In the genomic region with DNA sequence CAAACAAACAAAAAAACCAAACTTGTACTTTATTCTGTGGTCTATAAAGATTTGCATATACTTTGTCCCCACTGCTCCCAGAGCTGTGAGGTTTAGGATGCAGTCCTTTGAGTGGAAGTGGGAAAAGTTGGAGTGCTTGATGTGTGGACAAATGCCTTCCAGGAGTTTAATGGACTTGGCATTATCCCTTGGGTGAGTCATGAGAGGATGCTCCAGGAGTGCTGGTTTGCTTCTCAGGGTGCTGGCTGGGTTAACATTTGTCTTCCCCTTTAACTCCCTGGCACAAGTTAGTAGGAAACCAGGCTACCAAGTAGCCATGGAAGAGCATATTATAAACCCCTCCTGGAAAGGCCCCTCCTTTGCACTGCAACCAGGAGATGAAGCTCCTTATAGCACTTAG, we compare ENCODE assay signal across 1 cellular context.
TF ChIP-seq lines count a peak whose summit lies in the region.

No MANE protein-coding gene starts in this region.

TF ChIP-seq in IMR-90, 13 proteins besides CTCF, POLR2A, EP300 and RAD21 (continued from another document):
- TF ChIP-seq CHD1 (IDR thresholded peaks at IDR 0.05; ENCODE audit: low read depth, low read length) = no peak
- no peak for TF ChIP-seq SMC3 (IDR thresholded peaks at IDR 0.05; ENCODE audit: low read depth, low read length)
- TF ChIP-seq NFE2L2 (IDR thresholded peaks at IDR 0.05; ENCODE audit: low read depth, low read length) = no peak
- no peak for TF ChIP-seq MXI1 (IDR thresholded peaks at IDR 0.05; ENCODE audit: borderline replicate concordance, low read depth, low read length)
- no peak for TF ChIP-seq RFX5 (IDR thresholded peaks at IDR 0.05; ENCODE audit: low read depth, low read length)
- TF ChIP-seq USF2 (IDR thresholded peaks at IDR 0.05; ENCODE audit: low read depth, low read length) = no peak
- no peak for TF ChIP-seq RCOR1 (IDR thresholded peaks at IDR 0.05; ENCODE audit: insufficient replicate concordance, low read length)
- no peak for TF ChIP-seq MAZ (IDR thresholded peaks at IDR 0.05; ENCODE audit: borderline replicate concordance, low read depth, low read length)
- no peak for TF ChIP-seq CEBPB (IDR thresholded peaks at IDR 0.05; ENCODE audit: low read depth, low read length)
- TF ChIP-seq BHLHE40 (IDR thresholded peaks at IDR 0.05; ENCODE audit: low read depth, low read length) = no peak
- no peak for TF ChIP-seq MAFK (IDR thresholded peaks at IDR 0.05; ENCODE audit: low read depth, low read length)
TF ChIP-seq in IMR-90: peak in this region for 0.
